In the genomic region with DNA sequence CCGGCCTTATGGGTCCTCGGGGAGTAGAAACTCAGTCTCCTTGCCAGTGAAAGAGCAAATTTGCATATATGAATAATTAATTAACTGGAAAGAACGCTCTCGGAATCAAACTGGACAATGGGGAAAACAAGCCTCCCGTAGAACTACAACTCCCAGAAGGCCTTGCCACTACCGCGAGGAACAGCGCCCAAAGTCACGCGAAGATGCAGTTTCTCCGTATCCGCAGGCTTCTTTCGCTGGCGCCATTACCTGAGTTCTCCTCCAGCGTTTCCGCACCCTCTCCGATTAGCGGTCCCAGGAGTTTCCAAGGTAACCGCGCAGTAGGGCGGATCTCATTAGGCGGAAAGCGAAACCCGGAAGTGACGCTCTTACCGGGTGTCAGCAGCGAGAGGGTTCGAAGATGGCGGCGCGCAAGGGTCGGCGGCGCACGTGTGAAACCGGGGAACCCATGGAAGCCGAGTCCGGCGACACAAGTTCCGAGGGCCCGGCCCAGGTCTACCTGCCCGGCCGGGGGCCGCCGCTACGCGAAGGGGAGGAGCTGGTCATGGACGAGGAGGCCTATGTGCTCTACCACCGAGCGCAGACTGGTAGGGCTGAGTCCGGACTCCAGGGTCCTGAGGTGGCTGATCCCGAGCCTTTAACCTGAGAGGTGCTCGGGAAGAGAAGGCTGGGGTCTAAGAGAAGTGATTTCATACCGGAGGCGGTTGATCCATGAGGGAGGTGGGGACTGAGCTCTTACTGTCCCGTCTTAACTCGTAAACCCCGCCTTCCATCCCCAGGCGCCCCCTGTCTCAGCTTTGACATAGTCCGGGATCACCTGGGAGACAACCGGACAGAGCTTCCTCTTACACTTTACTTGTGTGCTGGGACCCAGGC, we compare ENCODE assay signal across 8 cellular contexts. TPM values are rescaled to one million over a fixed set of nuclear protein-coding genes. Genes with fewer than 3 reads are reported as not detected.
DNase-seq lines count a peak whose midpoint lies in the region; ATAC-seq lines count a peak whose summit lies in the region.

A gene (plus strand): TSS at position 378 of the 876 bp plus-strand sequence. CDS start 23 bp downstream, at position 401.

- DNase-seq in CD4-positive, alpha-beta memory T cell: peak; percentile 91 to 99 (median 96)
- DNase-seq in HS-5 (ENCODE audit: low read depth): peak; percentile 94
- peak; percentile 93 for DNase-seq in NK-92 treated with Interleukin-12 subunit alpha and Interleukin-12 subunit beta, amount 100 ng/mL, for 24 hours (lab: John Stamatoyannopoulos, UW)
- DNase-seq in activated CD8-positive, alpha-beta memory T cell treated with anti-CD3 and anti-CD28 coated beads for 24 hours: peak; percentile 93
- peak; percentile 88 for DNase-seq in effector CD8-positive, alpha-beta T cell (lab: John Stamatoyannopoulos, UW)
- DNase-seq in lung microvascular endothelial cell (ENCODE audit: low read depth in 2 of 2): peak; percentile 97 to 98
- peak; percentile 88 to 93 (median 89) for DNase-seq in stimulated activated CD4-positive, alpha-beta T cell treated with anti-CD3 and anti-CD28 coated beads, TNF-alpha, amount 100 ng/mL, for 48 hours (ENCODE audit: low read depth in 3 of 3)

- peaks cover 10 to 17% of the 10 kb centered on the region in 2 donors for H3K27me3 Mint-ChIP-seq in CD4-positive, alpha-beta memory T cell

- H3K36me3 ChIP-seq in CD4-positive, alpha-beta memory T cell (ENCODE audit: insufficient read depth, low read length): peaks cover 24% of the 10 kb centered on the region

- peaks cover 19 to 48% (median 32%) of the 10 kb centered on the region in 4 donors for H3K4me1 Mint-ChIP-seq in CD4-positive, alpha-beta memory T cell

- ATAC-seq in GM19463 (IDR thresholded peaks at IDR 0.05; ENCODE audit: unreplicated experiment): peak; percentile 87

- peak within 1 kb of the TSS; percentile 83 for H3K27ac ChIP-seq in CD4-positive, alpha-beta memory T cell (ENCODE audit: low read depth, low read length)

- CTCF ChIA-PET in CD4-positive, alpha-beta memory T cell (lab: Charles Lee; ENCODE audit: partially characterized antibody): interaction anchor here (0.8 to 1.5 kb wide), 2 partner anchors 132 to 548 kb away, joined by 3 read pairs; a partner anchor contains a TSS

- intact Hi-C loops in CD4-positive, alpha-beta memory T cell (cut with micrococcal nuclease): loop anchor here (1.0 to 5.0 kb wide), 9 partner anchors 23 to 1320 kb away; a partner anchor contains a TSS

- peak within 1 kb of the TSS; percentile 75 to 85 for H3K4me3 ChIP-seq in CD4-positive, alpha-beta memory T cell (ENCODE audit: low read length in 2 of 2)

- peaks cover 0 to 2% (median 0%) of the 10 kb centered on the region in 8 donors for H3K9me3 Mint-ChIP-seq in CD4-positive, alpha-beta memory T cell

- no peaks in the 10 kb centered on the region for H3K27me3 ChIP-seq in CD4-positive, alpha-beta memory T cell (ENCODE audit: insufficient read depth, low read length)

- H3K4me3 Mint-ChIP-seq in CD4-positive, alpha-beta memory T cell: peak within 1 kb of the TSS; percentile 86 to 94 (median 90)

- H3K27ac Mint-ChIP-seq in CD4-positive, alpha-beta memory T cell: peak within 1 kb of the TSS; percentile 88 to 98 (median 94)

- no peaks in the 10 kb centered on the region for H3K9me3 ChIP-seq in CD4-positive, alpha-beta memory T cell (ENCODE audit: control insufficient read depth in 1 of 2, low read length in 2 of 2)

- H3K36me3 Mint-ChIP-seq in CD4-positive, alpha-beta memory T cell: peaks cover 25 to 34% of the 10 kb centered on the region in 2 donors

- POLR2A ChIA-PET in CD4-positive, alpha-beta memory T cell (lab: Charles Lee; ENCODE audit: partially characterized antibody): interaction anchor here (0.8 to 2.3 kb wide), 12 partner anchors 22 to 126 kb away, joined by 3 to 7 read pairs (median 3); a partner anchor contains a TSS

- peaks cover 25% of the 10 kb centered on the region for H3K4me1 ChIP-seq in CD4-positive, alpha-beta memory T cell (ENCODE audit: insufficient read depth, low read length)

RNA-seq across cellular contexts. Expression of the gene that starts here (rescaled TPM):
- total RNA-seq in CD4-positive, alpha-beta memory T cell: 10 to 100 TPM; 36.2 to 39.0 TPM
- 10 to 100 TPM; 44.4 to 52.8 TPM for polyA plus RNA-seq in CD4-positive, alpha-beta memory T cell
- 10.0 and 14.5 TPM in 2 replicates for total RNA-seq in lung microvascular endothelial cell

Comparison
In these comparisons a context has a peak if more than half of its experiments do, and no peak if none do; other contexts are left out.
1. Peak in every context shown above with its lines: DNase-seq, ATAC-seq, H3K4me3 ChIP-seq and H3K27ac ChIP-seq.